In the genomic region with DNA sequence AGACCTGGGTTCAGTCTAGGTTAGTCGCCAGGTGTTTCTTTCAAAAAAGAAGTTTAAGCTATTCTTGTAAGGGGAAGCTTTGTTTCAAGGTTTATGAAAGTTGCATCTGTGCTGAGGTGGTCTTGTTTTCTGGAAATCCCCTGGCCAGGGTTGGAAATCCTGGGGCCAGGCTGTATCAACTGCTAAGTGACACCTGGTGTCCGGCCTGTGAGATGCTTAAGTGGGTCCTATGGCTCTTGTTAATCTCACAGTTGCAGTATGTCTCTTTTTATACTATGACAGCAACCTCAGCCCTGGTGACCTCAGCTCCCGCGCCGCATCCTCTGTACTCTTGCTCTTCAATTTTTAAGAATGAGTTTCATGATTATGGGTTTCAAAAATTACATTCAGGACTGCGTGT, we compare ENCODE assay signal across 13 cellular contexts.
DNase-seq lines count a peak whose midpoint lies in the region; ATAC-seq and TF ChIP-seq lines count a peak whose summit lies in the region.
"Had no signal": no experiment of that assay in that cellular context is flagged by ENCODE, and none has a peak within 500 bp of the region (broad histone marks: within the 10 kb centered on the region; RNA-seq: fewer than 3 reads in every experiment).

No MANE protein-coding gene starts in this region.

- no peaks in the 10 kb centered on the region for H3K79me2 ChIP-seq in DOHH2 (ENCODE audit: control insufficient read depth, low read length)

- peaks cover 20% of the 10 kb centered on the region for H3K4me1 ChIP-seq in DOHH2 (ENCODE audit: control insufficient read depth, low read length)
- H3K4me1 ChIP-seq in CD8-positive, alpha-beta memory T cell (ENCODE audit: insufficient read depth, low read length): no peaks in the 10 kb centered on the region
- no peaks in the 10 kb centered on the region for H3K4me1 ChIP-seq in adrenal gland (replicated peaks in 1 of 2)
- H3K4me1 ChIP-seq: pancreas had no signal

- H3K9me3 Mint-ChIP-seq in CD8-positive, alpha-beta memory T cell: peaks cover 4 to 19% (median 16%) of the 10 kb centered on the region in 5 donors
- peaks cover 16% of the 10 kb centered on the region for H3K9me3 Mint-ChIP-seq in activated naive CD8-positive, alpha-beta T cell treated with anti-CD3 and anti-CD28 coated beads for 36 hours

- CTCF ChIA-PET in CD8-positive, alpha-beta memory T cell (lab: Charles Lee): no interaction called here

- ATAC-seq in GM18909 (IDR thresholded peaks at IDR 0.05; ENCODE audit: poor library complexity, unreplicated experiment) (peak; percentile 81), HG02571 (IDR thresholded peaks at IDR 0.05; ENCODE audit: unreplicated experiment) (peak; percentile 82), HG03432 (IDR thresholded peaks at IDR 0.05; ENCODE audit: unreplicated experiment) (peak; percentile 83), HG02623 (IDR thresholded peaks at IDR 0.05; ENCODE audit: unreplicated experiment) (no peak)
- ATAC-seq: pancreas; stimulated activated effector memory CD8-positive, alpha-beta T cell treated with anti-CD3 and anti-CD28 coated beads, Interleukin-12 subunit alpha, Interleukin-12 subunit beta, amount 100 ng/mL, for 72 hours had no signal

- peaks cover 12% of the 10 kb centered on the region for H3K36me3 ChIP-seq in DOHH2 (ENCODE audit: control insufficient read depth, low read length)
- H3K36me3 ChIP-seq in CD8-positive, alpha-beta memory T cell (ENCODE audit: insufficient read depth, low read length): no peaks in the 10 kb centered on the region
- no peaks in the 10 kb centered on the region for H3K36me3 ChIP-seq in adrenal gland (replicated peaks in 1 of 2)
- H3K36me3 ChIP-seq: pancreas had no signal

- POLR2A ChIA-PET in CD8-positive, alpha-beta memory T cell (lab: Charles Lee): no interaction called here

- peak overlapping the region; percentile 37 for H3K4me2 ChIP-seq in DOHH2 (ENCODE audit: low read length)

- H3K36me3 Mint-ChIP-seq in CD8-positive, alpha-beta memory T cell: peaks cover 0 to 16% (median 0%) of the 10 kb centered on the region in 3 donors
- H3K36me3 Mint-ChIP-seq in activated naive CD8-positive, alpha-beta T cell treated with anti-CD3 and anti-CD28 coated beads for 36 hours: peaks cover 6% of the 10 kb centered on the region
- H3K36me3 Mint-ChIP-seq: stimulated activated effector memory CD8-positive, alpha-beta T cell treated with anti-CD3 and anti-CD28 coated beads, Interleukin-12 subunit alpha, Interleukin-12 subunit beta, amount 100 ng/mL, for 72 hours had no signal

- H3K4me3 ChIP-seq in DOHH2 (ENCODE audit: low read length) (0 out of 2 replicates have a peak overlapping the region, but pooled peaks have one; percentile 2), adrenal gland (no peak overlapping the region)
- H3K4me3 ChIP-seq in CD8-positive, alpha-beta memory T cell (ENCODE audit: low read length): no peak overlapping the region
- H3K4me3 ChIP-seq: pancreas had no signal

- H3K4me3 Mint-ChIP-seq in CD8-positive, alpha-beta memory T cell: peak overlapping the region in 1 of 7 donors; percentile 50
- no peak overlapping the region for H3K4me3 Mint-ChIP-seq in activated naive CD8-positive, alpha-beta T cell treated with anti-CD3 and anti-CD28 coated beads for 36 hours
- H3K4me3 Mint-ChIP-seq: stimulated activated effector memory CD8-positive, alpha-beta T cell treated with anti-CD3 and anti-CD28 coated beads, Interleukin-12 subunit alpha, Interleukin-12 subunit beta, amount 100 ng/mL, for 72 hours; T-helper 1 cell treated with Interleukin-12 subunit alpha and Interleukin-12 subunit beta and Interleukin-4 antibody, amounts not matched to agents 30 μg/mL and 1 μg/mL, for 36 hours had no signal

- no peak for TF ChIP-seq POLR2A in adrenal gland (IDR thresholded peaks at IDR 0.05)

- peaks cover 13% of the 10 kb centered on the region for H3K27me3 ChIP-seq in DOHH2 (ENCODE audit: control insufficient read depth, low read length)
- H3K27me3 ChIP-seq in CD8-positive, alpha-beta memory T cell (ENCODE audit: insufficient read depth, low read length, poor library complexity, severe bottlenecking): no peaks in the 10 kb centered on the region
- H3K27me3 ChIP-seq in adrenal gland: no peaks in the 10 kb centered on the region
- H3K27me3 ChIP-seq: pancreas had no signal

- 83 to 86% (median 85%) methylated on average over 6 of the region's 6 CpGs for WGBS in adrenal gland, 4 donors

- H3K27ac Mint-ChIP-seq in CD8-positive, alpha-beta memory T cell: no peak overlapping the region
- no peak overlapping the region for H3K27ac Mint-ChIP-seq in activated naive CD8-positive, alpha-beta T cell treated with anti-CD3 and anti-CD28 coated beads for 36 hours
- H3K27ac Mint-ChIP-seq: stimulated activated effector memory CD8-positive, alpha-beta T cell treated with anti-CD3 and anti-CD28 coated beads, Interleukin-12 subunit alpha, Interleukin-12 subunit beta, amount 100 ng/mL, for 72 hours; T-helper 1 cell treated with Interleukin-12 subunit alpha and Interleukin-12 subunit beta and Interleukin-4 antibody, amounts not matched to agents 30 μg/mL and 1 μg/mL, for 36 hours had no signal

- H4K20me1 ChIP-seq in DOHH2 (ENCODE audit: control insufficient read depth, insufficient read depth, low read depth, low read length): no peaks in the 10 kb centered on the region

- H3K27me3 Mint-ChIP-seq in CD8-positive, alpha-beta memory T cell: peaks cover 6% of the 10 kb centered on the region in 2 donors
- no peaks in the 10 kb centered on the region for H3K27me3 Mint-ChIP-seq in activated naive CD8-positive, alpha-beta T cell treated with anti-CD3 and anti-CD28 coated beads for 36 hours

- no peaks in the 10 kb centered on the region for H3F3A ChIP-seq in DOHH2 (ENCODE audit: control insufficient read depth, insufficient read depth)

- H3K27ac ChIP-seq in DOHH2 (ENCODE audit: low read depth, low read length) (no peak overlapping the region), adrenal gland (no peak overlapping the region)
- no peak overlapping the region for H3K27ac ChIP-seq in CD8-positive, alpha-beta memory T cell (ENCODE audit: low read depth, low read length)
- H3K27ac ChIP-seq: pancreas had no signal

- no peak for DNase-seq in CD8-positive, alpha-beta memory T cell
- no peak for DNase-seq in activated naive CD8-positive, alpha-beta T cell treated with anti-CD3 and anti-CD28 coated beads for 36 hours
- no peak for DNase-seq in adrenal gland
- DNase-seq: activated T-cell treated with anti-CD3 and anti-CD28 coated beads for 4 hours, NCI-H1417 treated with DMSO at 0.1 percent for 48 hours, pancreas had no signal

- H3K9me2 ChIP-seq in DOHH2 (replicated peaks; ENCODE audit: control insufficient read depth, low read length): no peaks in the 10 kb centered on the region

- H3K9me3 ChIP-seq in DOHH2 (ENCODE audit: control insufficient read depth, insufficient read depth, low read length) (no peaks in the 10 kb centered on the region; the same call in 1 of the 2 replicates), adrenal gland (replicated peaks in 1 of 3) (peaks cover 0 to 8% (median 0%) of the 10 kb centered on the region in 3 donors)
- H3K9me3 ChIP-seq in CD8-positive, alpha-beta memory T cell (ENCODE audit: low read length): no peaks in the 10 kb centered on the region
- H3K9me3 ChIP-seq: pancreas had no signal

- intact Hi-C loops in adrenal gland (cut with DNase I): no loop called here

- H3K4me1 Mint-ChIP-seq in CD8-positive, alpha-beta memory T cell: peaks cover 6 to 10% (median 9%) of the 10 kb centered on the region in 3 donors
- H3K4me1 Mint-ChIP-seq in activated naive CD8-positive, alpha-beta T cell treated with anti-CD3 and anti-CD28 coated beads for 36 hours: no peaks in the 10 kb centered on the region

- no peak for TF ChIP-seq CTCF in DOHH2 (IDR thresholded peaks at IDR 0.05; ENCODE audit: low read depth, low read length, poor library complexity, severe bottlenecking)
- TF ChIP-seq CTCF in adrenal gland (IDR thresholded peaks at IDR 0.05): no peak
